Comparison of ENCODE assay signal across 32 cellular contexts in the genomic region with DNA sequence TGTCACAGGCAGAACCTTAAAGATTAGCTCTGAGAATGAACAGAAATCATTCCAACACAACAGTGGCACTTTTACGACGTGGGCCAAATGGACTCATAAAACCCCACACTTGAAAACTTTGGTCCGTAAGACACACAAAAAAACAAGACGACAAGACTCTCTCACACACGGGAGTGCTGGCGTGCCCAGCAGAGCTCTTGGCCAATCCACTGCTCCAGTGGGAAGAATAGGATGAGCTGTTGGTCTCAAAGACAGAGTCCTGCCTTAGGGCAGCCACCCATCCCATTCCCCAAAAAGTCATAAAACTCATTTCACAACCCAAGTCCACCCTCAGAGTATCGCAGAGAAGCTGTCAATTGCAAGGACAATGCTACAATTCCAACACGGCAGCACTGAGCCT.
"Had no signal": no experiment of that assay in that cellular context is flagged by ENCODE, and none has a peak within 500 bp of the region (broad histone marks: within the 10 kb centered on the region; RNA-seq: fewer than 3 reads in every experiment).

No MANE protein-coding gene starts in this region.

- H3K4me1 Mint-ChIP-seq: activated CD4-positive, alpha-beta memory T cell treated with anti-CD3 and anti-CD28 coated beads, Interleukin-2, amount 10 ng/mL, durations not matched to agents 7 days and 5 days; activated CD4-positive, alpha-beta T cell treated with anti-CD3 and anti-CD28 coated beads, Interleukin-2, amount 10 ng/mL, durations not matched to agents 7 days and 5 days; activated T-helper 17 cell treated with anti-CD3 and anti-CD28 coated beads, Interleukin-2, amount 50 U/mL, for 72 hours; T-helper 17 cell had no signal

- H3K4me3 Mint-ChIP-seq: activated CD4-positive, alpha-beta memory T cell treated with anti-CD3 and anti-CD28 coated beads, Interleukin-2, amount 10 ng/mL, durations not matched to agents 7 days and 5 days; activated CD4-positive, alpha-beta T cell treated with anti-CD3 and anti-CD28 coated beads, Interleukin-2, amount 10 ng/mL, durations not matched to agents 7 days and 5 days; activated naive CD8-positive, alpha-beta T cell; activated T-cell treated with anti-CD3 and anti-CD28 coated beads, Interleukin-2, amount 50 U/mL, for 24 hours; activated T-helper 17 cell treated with anti-CD3 and anti-CD28 coated beads, Interleukin-2, amount 50 U/mL, for 72 hours; effector memory CD8-positive, alpha-beta T cell; T-helper 17 cell; T-helper 2 cell treated with Interferon-gamma antibody and Interleukin-4, amounts not matched to agents 5 μg/mL and 100 μg/mL, for 36 hours had no signal

- H3K27ac Mint-ChIP-seq: activated CD4-positive, alpha-beta memory T cell treated with anti-CD3 and anti-CD28 coated beads, Interleukin-2, amount 10 ng/mL, durations not matched to agents 7 days and 5 days; activated CD4-positive, alpha-beta T cell treated with anti-CD3 and anti-CD28 coated beads, Interleukin-2, amount 10 ng/mL, durations not matched to agents 7 days and 5 days; activated naive CD8-positive, alpha-beta T cell; activated T-cell treated with anti-CD3 and anti-CD28 coated beads, Interleukin-2, amount 50 U/mL, for 24 hours; activated T-helper 17 cell treated with anti-CD3 and anti-CD28 coated beads, Interleukin-2, amount 50 U/mL, for 72 hours; effector memory CD8-positive, alpha-beta T cell; T-helper 17 cell; T-helper 2 cell treated with Interferon-gamma antibody and Interleukin-4, amounts not matched to agents 5 μg/mL and 100 μg/mL, for 36 hours had no signal

- H3K27ac ChIP-seq: brain microvascular endothelial cell, esophagus muscularis mucosa, gastroesophageal sphincter, heart right ventricle, hepatocyte had no signal

- H3K4me2 ChIP-seq: hepatocyte had no signal

- H2AFZ ChIP-seq: hepatocyte had no signal

- FAIRE-seq: astrocyte, bronchial epithelial cell, colon had no signal

- H3K9me3 Mint-ChIP-seq: activated T-cell treated with anti-CD3 and anti-CD28 coated beads, Interleukin-2, amount 50 U/mL, for 24 hours; activated T-helper 17 cell treated with anti-CD3 and anti-CD28 coated beads, Interleukin-2, amount 50 U/mL, for 72 hours had no signal

- ATAC-seq: activated T-helper 17 cell treated with anti-CD3 and anti-CD28 coated beads, Interleukin-2, amount 50 U/mL, for 72 hours; effector memory CD8-positive, alpha-beta T cell; gastroesophageal sphincter; T-helper 17 cell had no signal

- H3K27me3 Mint-ChIP-seq: activated CD4-positive, alpha-beta memory T cell treated with anti-CD3 and anti-CD28 coated beads, Interleukin-2, amount 10 ng/mL, durations not matched to agents 7 days and 5 days; activated CD4-positive, alpha-beta T cell treated with anti-CD3 and anti-CD28 coated beads, Interleukin-2, amount 10 ng/mL, durations not matched to agents 7 days and 5 days; activated naive CD8-positive, alpha-beta T cell; activated T-helper 17 cell treated with anti-CD3 and anti-CD28 coated beads, Interleukin-2, amount 50 U/mL, for 72 hours had no signal

- H3K9me3 ChIP-seq: esophagus muscularis mucosa, gastroesophageal sphincter, heart right ventricle had no signal

- DNase-seq: activated CD4-positive, alpha-beta memory T cell treated with anti-CD3 and anti-CD28 coated beads, Interleukin-2, amount 10 ng/mL, durations not matched to agents 7 days and 5 days; activated CD4-positive, alpha-beta T cell treated with anti-CD3 and anti-CD28 coated beads for 1 hour; activated CD4-positive, alpha-beta T cell treated with anti-CD3 and anti-CD28 coated beads for 4 hours; activated CD4-positive, alpha-beta T cell treated with anti-CD3 and anti-CD28 coated beads, Interleukin-2, amount 10 ng/mL, durations not matched to agents 7 days and 5 days; activated CD4-positive, alpha-beta T cell treated with anti-CD3 and anti-CD28 coated beads, Interleukin-2, amount 50 U/mL, for 4 hours; activated CD8-positive, alpha-beta memory T cell treated with anti-CD3 and anti-CD28 coated beads, Interleukin-2, amount 50 U/mL, for 48 hours; activated effector memory CD4-positive, alpha-beta T cell treated with Interleukin-2 at 50 U/mL for 16 hours; activated gamma-delta T cell treated with Interleukin-2 at 50 U/mL for 16 hours; activated naive CD4-positive, alpha-beta T cell treated with anti-CD3 and anti-CD28 coated beads, Interleukin-2, amount 50 U/mL, for 16 hours; activated naive CD4-positive, alpha-beta T cell treated with Interleukin-2 at 50 U/mL for 16 hours; activated T-cell treated with anti-CD3 and anti-CD28 coated beads for 4 hours; activated T-cell treated with anti-CD3 and anti-CD28 coated beads, Interleukin-2, amount 50 U/mL, for 24 hours; amniotic stem cell; anterior cingulate cortex; brain microvascular endothelial cell; cortex of kidney; dermis blood vessel endothelial cell; effector CD4-positive, alpha-beta T cell; effector memory CD8-positive, alpha-beta T cell; erythroblast; foreskin melanocyte; heart right ventricle; T-helper 17 cell had no signal

- H3K36me3 Mint-ChIP-seq: activated naive CD8-positive, alpha-beta T cell had no signal

- H3K27me3 ChIP-seq: brain microvascular endothelial cell, esophagus muscularis mucosa, gastroesophageal sphincter, heart right ventricle, hepatocyte had no signal
